ENCODE assay signal across 8 cellular contexts in the genomic region with DNA sequence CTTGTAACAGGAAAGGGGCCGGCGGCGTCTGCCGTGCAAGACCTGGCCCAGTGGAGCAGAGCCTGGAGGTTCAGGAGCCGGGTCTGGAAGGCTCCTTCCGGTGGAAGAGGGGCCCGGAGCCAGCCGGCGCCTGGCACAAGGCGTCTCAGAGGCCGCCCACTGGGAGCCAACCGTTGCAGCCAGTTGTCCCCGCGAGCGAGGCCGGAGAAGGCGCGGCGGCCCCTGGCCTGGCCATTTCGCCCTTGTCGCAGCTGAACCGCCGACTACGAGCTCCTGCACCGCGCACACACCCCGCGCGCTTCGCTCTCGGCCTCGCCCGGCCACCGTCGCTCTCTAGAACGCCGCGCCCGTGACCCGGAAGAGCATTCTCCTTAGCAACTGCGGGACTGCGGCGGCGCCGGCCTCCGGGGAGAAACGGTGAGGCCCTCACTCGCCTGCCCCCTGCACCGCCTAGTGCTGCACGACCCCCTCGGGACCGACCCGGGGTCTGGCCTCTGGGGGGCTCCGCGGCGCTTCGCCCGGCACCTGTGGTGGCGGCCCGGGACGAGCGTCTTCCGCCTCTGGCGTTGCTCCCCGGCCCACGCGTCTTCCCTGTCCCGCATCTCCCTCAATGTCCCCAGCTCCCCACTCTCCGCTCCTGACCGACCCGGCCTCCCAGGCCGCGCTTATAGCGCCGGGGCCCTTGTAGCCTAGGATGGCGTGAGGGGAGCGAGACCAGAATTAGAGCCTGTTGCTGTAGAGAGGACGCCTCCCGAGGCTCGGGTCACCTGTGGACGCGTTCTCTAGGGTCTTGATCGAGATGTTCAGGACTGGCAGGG. TPM values are rescaled to one million over a fixed set of nuclear protein-coding genes. Genes with fewer than 3 reads are reported as not detected.
DNase-seq lines count a peak whose midpoint lies in the region; ATAC-seq and TF ChIP-seq lines count a peak whose summit lies in the region.

A gene with protein sequence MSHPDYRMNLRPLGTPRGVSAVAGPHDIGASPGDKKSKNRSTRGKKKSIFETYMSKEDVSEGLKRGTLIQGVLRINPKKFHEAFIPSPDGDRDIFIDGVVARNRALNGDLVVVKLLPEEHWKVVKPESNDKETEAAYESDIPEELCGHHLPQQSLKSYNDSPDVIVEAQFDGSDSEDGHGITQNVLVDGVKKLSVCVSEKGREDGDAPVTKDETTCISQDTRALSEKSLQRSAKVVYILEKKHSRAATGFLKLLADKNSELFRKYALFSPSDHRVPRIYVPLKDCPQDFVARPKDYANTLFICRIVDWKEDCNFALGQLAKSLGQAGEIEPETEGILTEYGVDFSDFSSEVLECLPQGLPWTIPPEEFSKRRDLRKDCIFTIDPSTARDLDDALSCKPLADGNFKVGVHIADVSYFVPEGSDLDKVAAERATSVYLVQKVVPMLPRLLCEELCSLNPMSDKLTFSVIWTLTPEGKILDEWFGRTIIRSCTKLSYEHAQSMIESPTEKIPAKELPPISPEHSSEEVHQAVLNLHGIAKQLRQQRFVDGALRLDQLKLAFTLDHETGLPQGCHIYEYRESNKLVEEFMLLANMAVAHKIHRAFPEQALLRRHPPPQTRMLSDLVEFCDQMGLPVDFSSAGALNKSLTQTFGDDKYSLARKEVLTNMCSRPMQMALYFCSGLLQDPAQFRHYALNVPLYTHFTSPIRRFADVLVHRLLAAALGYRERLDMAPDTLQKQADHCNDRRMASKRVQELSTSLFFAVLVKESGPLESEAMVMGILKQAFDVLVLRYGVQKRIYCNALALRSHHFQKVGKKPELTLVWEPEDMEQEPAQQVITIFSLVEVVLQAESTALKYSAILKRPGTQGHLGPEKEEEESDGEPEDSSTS (plus strand): TSS at position 365 of the 818 bp plus-strand sequence. CDS start 53,215 bp downstream, outside the sequence.

- H3K9me2 ChIP-seq in hepatocyte (replicated peaks; ENCODE audit: insufficient read depth), result no peaks in the 10 kb centered on the region

- H3K36me3 ChIP-seq in hepatocyte (replicated peaks; ENCODE audit: insufficient read depth, low read depth), result no peaks in the 10 kb centered on the region

- TF ChIP-seq CTCF in astrocyte of the cerebellum (IDR thresholded peaks at IDR 0.05; ENCODE audit: low read depth, low read length, missing control alignments) (no peak), hepatocyte (IDR thresholded peaks at IDR 0.05; ENCODE audit: poor library complexity) (no peak)

- peak within 1 kb of the TSS; percentile 95 for H3K27ac ChIP-seq in hepatocyte

- ATAC-seq in GM18502 (IDR thresholded peaks at IDR 0.05; ENCODE audit: poor library complexity, unreplicated experiment) (peak; percentile 95), HG02938 (IDR thresholded peaks at IDR 0.05; ENCODE audit: unreplicated experiment) (peak; percentile 87), GM18870 (IDR thresholded peaks at IDR 0.05; ENCODE audit: unreplicated experiment) (no peak)

- no peaks in the 10 kb centered on the region for H3K9me3 ChIP-seq in hepatocyte (ENCODE audit: low read depth)

- no peaks in the 10 kb centered on the region for H4K20me1 ChIP-seq in hepatocyte (ENCODE audit: insufficient read depth, poor library complexity, severe bottlenecking)

- peak; percentile 29 to 66 for DNase-seq in NCI-H187 (lab: John Stamatoyannopoulos, UW)
- DNase-seq in T-helper 22 cell (ENCODE audit: low read depth), result peak; percentile 58
- peak; percentile 34 for DNase-seq in astrocyte of the cerebellum (ENCODE audit: low read depth)
- DNase-seq in hepatocyte (ENCODE audit: low spot score), result peak; percentile 90
- peak; percentile 98 for DNase-seq in retina

- WGBS in hepatocyte (ENCODE audit: low lambda C conversion rate, missing lambda C conversion rate), result under 1% methylated on average over 77 of the region's 83 CpGs

- H3K4me3 ChIP-seq in astrocyte of the cerebellum (ENCODE audit: low read depth, low read length) (peak within 1 kb of the TSS; percentile 73), hepatocyte (peak within 1 kb of the TSS; percentile 86)

- in situ Hi-C loops in astrocyte of the cerebellum (cut with HindIII; ENCODE audit: low sequenced_read_pairs), result no loop called here

- H3K79me2 ChIP-seq in hepatocyte, result peaks cover 40% of the 10 kb centered on the region

- no peaks in the 10 kb centered on the region for H3K27me3 ChIP-seq in hepatocyte

- peak within 1 kb of the TSS; percentile 88 for H3K4me2 ChIP-seq in hepatocyte

- H2AFZ ChIP-seq in hepatocyte, result peak within 1 kb of the TSS; percentile 98

- H3K4me1 ChIP-seq in hepatocyte (ENCODE audit: insufficient read depth), result peaks cover 5% of the 10 kb centered on the region

RNA-seq across cellular contexts. Expression of the gene that starts here (rescaled TPM):
- total RNA-seq in hepatocyte, result 18.2 and 19.5 TPM in 2 replicates
- 20.0 and 28.3 TPM in 2 replicates for polyA plus RNA-seq in hepatocyte

Comparison
In these comparisons a context has a peak if more than half of its experiments do, and no peak if none do; other contexts are left out.
1. DNase-seq: peak in every context shown above with its lines; median percentile 98 in retina; 90 in hepatocyte; 58 in T-helper 22 cell; 48 in NCI-H187; 34 in astrocyte of the cerebellum.